Comparison of ENCODE assay signal across 25 cellular contexts in the genomic region with DNA sequence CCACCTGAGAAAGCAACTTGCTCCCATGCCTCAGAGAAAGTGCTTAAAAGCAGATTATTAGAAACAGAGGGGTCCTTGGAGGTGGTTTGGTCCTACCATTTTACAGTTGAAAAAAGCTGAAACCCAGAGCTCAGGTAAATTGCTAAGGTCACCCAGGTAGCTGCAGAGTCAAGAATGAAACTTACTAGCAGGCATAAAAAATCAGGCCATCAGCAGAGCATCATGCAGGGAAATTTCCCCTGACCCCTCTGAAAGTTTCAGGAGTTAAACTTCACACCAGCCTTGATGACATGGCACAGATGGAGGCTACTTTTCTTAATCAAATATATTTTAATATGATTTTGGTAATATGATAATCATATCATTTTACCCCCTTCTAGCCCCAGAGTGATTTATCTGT.
"Had no signal": no experiment of that assay in that cellular context is flagged by ENCODE, and none has a peak within 500 bp of the region (broad histone marks: within the 10 kb centered on the region; RNA-seq: fewer than 3 reads in every experiment).

No MANE protein-coding gene starts in this region.

- H3K27ac Mint-ChIP-seq: activated CD8-positive, alpha-beta memory T cell treated with anti-CD3 and anti-CD28 coated beads, Interleukin-2, amount 10 ng/mL, durations not matched to agents 7 days and 5 days; T-helper 1 cell treated with Interleukin-12 subunit alpha and Interleukin-12 subunit beta and Interleukin-4 antibody, amounts not matched to agents 30 μg/mL and 1 μg/mL, for 36 hours had no signal

- H3K9me3 Mint-ChIP-seq: activated CD4-positive, alpha-beta T cell treated with anti-CD3 and anti-CD28 coated beads, Interleukin-2, amount 10 ng/mL, durations not matched to agents 24 days and 14 days; activated T-cell treated with anti-CD3 and anti-CD28 coated beads, Interleukin-2, amount 50 U/mL, for 24 hours; IgD-negative memory B cell; T-helper 1 cell treated with Interleukin-12 subunit alpha and Interleukin-12 subunit beta and Interleukin-4 antibody, amounts not matched to agents 30 μg/mL and 1 μg/mL, for 36 hours; WTC11 had no signal

- H3K9me3 ChIP-seq: Peyer's patch, SJSA1 had no signal

- DNase-seq: activated CD4-positive, alpha-beta T cell treated with anti-CD3 and anti-CD28 coated beads for 1 hour; activated CD4-positive, alpha-beta T cell treated with anti-CD3 and anti-CD28 coated beads, Interleukin-2, amount 10 ng/mL, durations not matched to agents 24 days and 14 days; activated CD4-positive, alpha-beta T cell treated with anti-CD3 and anti-CD28 coated beads, Interleukin-2, amount 50 U/mL, for 48 hours; activated CD8-positive, alpha-beta memory T cell treated with anti-CD3 and anti-CD28 coated beads, Interleukin-2, amount 10 ng/mL, durations not matched to agents 7 days and 5 days; activated effector memory CD4-positive, alpha-beta T cell treated with anti-CD3 and anti-CD28 coated beads, Interleukin-2, amount 50 U/mL, for 16 hours; activated naive CD4-positive, alpha-beta T cell treated with Interleukin-2 at 50 U/mL for 16 hours; activated T-cell treated with anti-CD3 and anti-CD28 coated beads, Interleukin-2, amount 50 U/mL, for 24 hours; amygdala; NCI-H1105 treated with DMSO at 0.1 percent for 48 hours; NCI-H1436 treated with DMSO at 0.1 percent for 48 hours; NCI-H187; NCI-H2081; NCI-H510A treated with DMSO at 0.1 percent for 48 hours; NCI-H69; NK-92 treated with Interleukin-12 subunit alpha and Interleukin-12 subunit beta, amount 100 ng/mL, for 24 hours; Peyer's patch; SHP77; T-helper 9 cell had no signal

- H3K36me3 ChIP-seq: cardiac muscle cell had no signal

- H3K4me3 ChIP-seq: cardiac muscle cell, Peyer's patch, SJSA1 had no signal

- H3K27me3 ChIP-seq: brain microvascular endothelial cell, cardiac muscle cell, Peyer's patch, SJSA1 had no signal

- H3K27ac ChIP-seq: cardiac muscle cell, Peyer's patch, SJSA1 had no signal

- H3K27me3 Mint-ChIP-seq: activated CD4-positive, alpha-beta T cell treated with anti-CD3 and anti-CD28 coated beads, Interleukin-2, amount 10 ng/mL, durations not matched to agents 24 days and 14 days; activated CD8-positive, alpha-beta memory T cell treated with anti-CD3 and anti-CD28 coated beads, Interleukin-2, amount 10 ng/mL, durations not matched to agents 7 days and 5 days; activated naive CD8-positive, alpha-beta T cell; activated T-cell treated with anti-CD3 and anti-CD28 coated beads, Interleukin-2, amount 50 U/mL, for 24 hours; IgD-negative memory B cell had no signal

- ATAC-seq: activated CD8-positive, alpha-beta memory T cell treated with anti-CD3 and anti-CD28 coated beads, Interleukin-2, amount 10 ng/mL, durations not matched to agents 7 days and 5 days; WTC11 had no signal

- H3K4me3 Mint-ChIP-seq: activated CD4-positive, alpha-beta T cell treated with anti-CD3 and anti-CD28 coated beads, Interleukin-2, amount 10 ng/mL, durations not matched to agents 24 days and 14 days; activated CD8-positive, alpha-beta memory T cell treated with anti-CD3 and anti-CD28 coated beads, Interleukin-2, amount 10 ng/mL, durations not matched to agents 7 days and 5 days; activated naive CD8-positive, alpha-beta T cell; activated T-cell treated with anti-CD3 and anti-CD28 coated beads, Interleukin-2, amount 50 U/mL, for 24 hours; T-helper 1 cell treated with Interleukin-12 subunit alpha and Interleukin-12 subunit beta and Interleukin-4 antibody, amounts not matched to agents 30 μg/mL and 1 μg/mL, for 36 hours; WTC11 had no signal
